ENCODE assay signal across 17 cellular contexts in genomic region chr4:137361756-137362470, GRCh38.
"Had no signal": no experiment of that assay in that cellular context is flagged by ENCODE, and none has a peak within 500 bp of the region (broad histone marks: within the 10 kb centered on the region; RNA-seq: fewer than 3 reads in every experiment).

No MANE protein-coding gene starts in this region.

- H3K9me3 ChIP-seq: adrenal gland, neutrophil, sigmoid colon, testis, upper lobe of left lung had no signal

- ATAC-seq: left ventricle myocardium superior; natural killer cell; stimulated activated effector memory CD8-positive, alpha-beta T cell treated with anti-CD3 and anti-CD28 coated beads, Interleukin-12 subunit alpha, Interleukin-12 subunit beta, amount 100 ng/mL, for 72 hours had no signal

- H3K27ac ChIP-seq: adrenal gland, dorsolateral prefrontal cortex, epithelial cell of prostate, neutrophil, testis, upper lobe of left lung, WERI-Rb-1 had no signal

- H3K27me3 ChIP-seq: adrenal gland, dorsolateral prefrontal cortex, neutrophil, sigmoid colon, testis, upper lobe of left lung had no signal

- H3K4me1 Mint-ChIP-seq: activated naive CD4-positive, alpha-beta T cell treated with anti-CD3 and anti-CD28 coated beads, Interleukin-2, amount 50 U/mL, for 24 hours; memory B cell; natural killer cell; stimulated activated effector memory CD8-positive, alpha-beta T cell treated with anti-CD3 and anti-CD28 coated beads, Interleukin-12 subunit alpha, Interleukin-12 subunit beta, amount 100 ng/mL, for 72 hours had no signal

- H3K4me3 Mint-ChIP-seq: activated naive CD4-positive, alpha-beta T cell treated with anti-CD3 and anti-CD28 coated beads, Interleukin-2, amount 50 U/mL, for 24 hours; memory B cell; natural killer cell; stimulated activated effector memory CD8-positive, alpha-beta T cell treated with anti-CD3 and anti-CD28 coated beads, Interleukin-12 subunit alpha, Interleukin-12 subunit beta, amount 100 ng/mL, for 72 hours had no signal

- H3K36me3 Mint-ChIP-seq: activated naive CD4-positive, alpha-beta T cell treated with anti-CD3 and anti-CD28 coated beads, Interleukin-2, amount 50 U/mL, for 24 hours; memory B cell; natural killer cell; stimulated activated effector memory CD8-positive, alpha-beta T cell treated with anti-CD3 and anti-CD28 coated beads, Interleukin-12 subunit alpha, Interleukin-12 subunit beta, amount 100 ng/mL, for 72 hours had no signal

- H3K27me3 Mint-ChIP-seq: activated naive CD4-positive, alpha-beta T cell treated with anti-CD3 and anti-CD28 coated beads, Interleukin-2, amount 50 U/mL, for 24 hours; memory B cell had no signal

- H3K36me3 ChIP-seq: adrenal gland, neutrophil, sigmoid colon, upper lobe of left lung, WERI-Rb-1 had no signal

- H3K4me3 ChIP-seq: adrenal gland, dorsolateral prefrontal cortex, sigmoid colon, testis, upper lobe of left lung had no signal

- DNase-seq: activated CD4-positive, alpha-beta T cell treated with anti-CD3 and anti-CD28 coated beads, Interleukin-2, amount 50 U/mL, for 4 hours; activated gamma-delta T cell; adrenal gland; dorsolateral prefrontal cortex; left ventricle myocardium superior; natural killer cell; sigmoid colon; stimulated activated CD4-positive, alpha-beta T cell treated with anti-CD3 and anti-CD28 coated beads, Interleukin-4, amount 100 ng/mL, for 24 hours; SW 1271; testis; upper lobe of left lung; WERI-Rb-1 had no signal

- H3K27ac Mint-ChIP-seq: activated naive CD4-positive, alpha-beta T cell treated with anti-CD3 and anti-CD28 coated beads, Interleukin-2, amount 50 U/mL, for 24 hours; memory B cell; natural killer cell; stimulated activated effector memory CD8-positive, alpha-beta T cell treated with anti-CD3 and anti-CD28 coated beads, Interleukin-12 subunit alpha, Interleukin-12 subunit beta, amount 100 ng/mL, for 72 hours had no signal

- H3K4me1 ChIP-seq: adrenal gland, upper lobe of left lung had no signal
